8 cellular contexts compared by ENCODE assay signal in the genomic region with DNA sequence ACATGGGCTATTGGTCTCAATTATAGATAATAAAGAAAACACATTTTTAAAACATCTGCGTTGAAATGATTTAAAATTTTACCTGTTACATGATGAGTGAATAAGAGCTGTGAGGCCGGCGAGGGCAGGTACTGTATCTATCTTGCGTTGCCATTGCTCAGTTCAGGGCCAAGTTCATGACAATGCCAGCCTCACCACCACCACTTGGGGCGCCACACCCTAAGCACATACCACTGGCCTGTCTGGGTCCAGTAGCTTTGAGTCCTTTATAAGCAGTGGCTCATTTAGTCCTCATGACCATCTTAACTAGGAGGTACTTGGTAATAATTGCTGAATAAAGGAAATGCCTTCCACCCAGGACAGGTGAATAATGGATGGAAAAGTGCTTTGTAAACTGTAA. TPM values are rescaled to one million over a fixed set of nuclear protein-coding genes. Genes with fewer than 3 reads are reported as not detected.
DNase-seq lines count a peak whose midpoint lies in the region; ATAC-seq and TF ChIP-seq lines count a peak whose summit lies in the region.

No MANE protein-coding gene starts in this region.

- H3K36me3 Mint-ChIP-seq in Caco-2 (ENCODE audit: insufficient read depth, unreplicated experiment) = peaks cover 4% of the 10 kb centered on the region

- no peaks in the 10 kb centered on the region for H4K20me1 ChIP-seq in HCT116 (ENCODE audit: insufficient read depth)

- POLR2A ChIA-PET in Caco-2 (lab: Charles Lee) (interaction anchor here (0.9 kb wide), 1 partner anchor 17 kb away, joined by 3 read pairs; a partner anchor contains a TSS), HCT116 (lab: Charles Lee) (interaction anchor here (0.7 to 2.7 kb wide), 3 partner anchors 9 to 434 kb away, joined by 3 to 9 read pairs (median 3); a partner anchor contains a TSS)

- no peak overlapping the region; the same call in 1 of the 2 replicates for H3K27ac ChIP-seq in HCT116 (ENCODE audit: low read depth, low read length)

- peaks cover 10% of the 10 kb centered on the region for H3K9me3 Mint-ChIP-seq in Caco-2 (ENCODE audit: unreplicated experiment)

- peak overlapping the region; percentile 77; the same call in 1 of the 2 replicates for H3K4me2 ChIP-seq in HCT116 (ENCODE audit: low read length)

- peaks cover 7% of the 10 kb centered on the region for H3K4me1 Mint-ChIP-seq in Caco-2 (ENCODE audit: low read depth, unreplicated experiment)

- no peaks in the 10 kb centered on the region for H3K27me3 ChIP-seq in Caco-2 (replicated peaks; ENCODE audit: control insufficient read depth, insufficient read depth, low read length)
- no peaks in the 10 kb centered on the region for H3K27me3 ChIP-seq in HCT116 (ENCODE audit: insufficient read depth, low read length)

- H3K9me3 ChIP-seq in Caco-2 = no peaks in the 10 kb centered on the region
- H3K9me3 ChIP-seq in HCT116 (ENCODE audit: control insufficient read depth in 1 of 2, insufficient read depth in 1 of 2, low read depth in 1 of 2, low read length in 2 of 2) = peaks cover 0 to 4% of the 10 kb centered on the region in 2 experiments; a peak in 1 of 4 replicates

- H3K27ac Mint-ChIP-seq in Caco-2 (ENCODE audit: unreplicated experiment) = no peak overlapping the region

- no peak overlapping the region for H2AFZ ChIP-seq in HCT116 (ENCODE audit: low read depth, low read length, poor library complexity, severe bottlenecking)

- DNase-seq in Caco-2 = peak; percentile 47 to 53
- DNase-seq in HCT116 (ENCODE audit: low read depth, low spot score) = peak; percentile 65
- DNase-seq in SK-N-DZ (ENCODE audit: low spot score) = peak; percentile 47
- no peak for DNase-seq in epithelial cell of proximal tubule (ENCODE audit: low read depth)
- DNase-seq in retinal pigment epithelial cell (ENCODE audit: low read depth) = no peak

- H3K4me1 ChIP-seq in Caco-2 (no peaks in the 10 kb centered on the region), HCT116 (ENCODE audit: control insufficient read depth in 1 of 2, insufficient read depth in 2 of 2, low read length in 2 of 2) (peaks cover 38 to 60% of the 10 kb centered on the region in 2 experiments)

- no peaks in the 10 kb centered on the region for H3K79me2 ChIP-seq in HCT116 (ENCODE audit: insufficient read depth, low read length)

- TF ChIP-seq RAD21 in HCT116 (IDR thresholded peaks at IDR 0.05; ENCODE audit: low read depth) = peak; percentile 76

- RAD21 ChIA-PET in HCT116 (lab: Charles Lee; ENCODE audit: low non-redundant PET in 1 of 2, low total read pairs in 2 of 2, uncharacterized antibody in 2 of 2, unreplicated experiment in 2 of 2) = no interaction called here

- no peak for TF ChIP-seq POLR2A in HCT116 (IDR thresholded peaks at IDR 0.05; ENCODE audit: borderline replicate concordance, extremely low read depth, insufficient read depth, insufficient read length)

- H3K9ac ChIP-seq in HCT116 (ENCODE audit: low read length) = no peak overlapping the region

- no peaks in the 10 kb centered on the region for H3K27me3 Mint-ChIP-seq in Caco-2 (ENCODE audit: insufficient read depth, unreplicated experiment)

- TF ChIP-seq CTCF in Caco-2 (IDR thresholded peaks at IDR 0.05; ENCODE audit: insufficient read depth in 1 of 2, low read depth in 1 of 2, low read length in 1 of 2, severe bottlenecking in 1 of 2, unreplicated experiment in 1 of 2) (peak; percentile 39 to 40), HCT116 (IDR thresholded peaks at IDR 0.05 in 2 of 3, conservative IDR thresholded peaks at IDR 0.05 in 1 of 3; ENCODE audit: borderline replicate concordance in 1 of 3, insufficient read depth in 1 of 3, low read depth in 2 of 3, low read length in 2 of 3) (peak; percentile 55 to 96 (median 93); a peak in 5 of 6 replicates), epithelial cell of proximal tubule (conservative IDR thresholded peaks at IDR 0.05; ENCODE audit: low read depth, low read length) (peak; percentile 84), retinal pigment epithelial cell (conservative IDR thresholded peaks at IDR 0.05; ENCODE audit: low read depth, low read length) (peak; percentile 73)

- no peak overlapping the region for H3K4me3 ChIP-seq in Caco-2 (ENCODE audit: low read depth, low read length)
- H3K4me3 ChIP-seq in HCT116 (replicated peaks in 1 of 2; ENCODE audit: low read depth in 1 of 2, low read length in 2 of 2) = no peak overlapping the region
- no peak overlapping the region for H3K4me3 ChIP-seq in epithelial cell of proximal tubule (ENCODE audit: low read depth, low read length)
- no peak overlapping the region for H3K4me3 ChIP-seq in retinal pigment epithelial cell (ENCODE audit: low read length)

- intact Hi-C loops in Caco-2 (cut with micrococcal nuclease; ENCODE audit: unreplicated experiment) = loop anchor here (1.0 to 2.0 kb wide), 2 partner anchors 290 to 493 kb away; no protein-coding TSS in a partner anchor
- intact Hi-C loops in HCT116 (cut with micrococcal nuclease) = loop anchor here (1.0 to 2.0 kb wide), 2 partner anchors 290 to 435 kb away; no protein-coding TSS in a partner anchor

- no peaks in the 10 kb centered on the region for H3K36me3 ChIP-seq in Caco-2 (ENCODE audit: control insufficient read depth, insufficient read depth, low read length)
- H3K36me3 ChIP-seq in HCT116 (ENCODE audit: control insufficient read depth in 1 of 2, insufficient read depth in 2 of 2, low read length in 2 of 2) = no peaks in the 10 kb centered on the region

- peak; percentile 53 for ATAC-seq in HCT116
- no peak for ATAC-seq in GM21367 (IDR thresholded peaks at IDR 0.05; ENCODE audit: unreplicated experiment)
- no peak for ATAC-seq in GM19455 (IDR thresholded peaks at IDR 0.05; ENCODE audit: unreplicated experiment)
- ATAC-seq in HG03442 (IDR thresholded peaks at IDR 0.05; ENCODE audit: unreplicated experiment) = no peak

- CTCF ChIA-PET in Caco-2 (lab: Charles Lee) (interaction anchor here (0.6 kb wide), 1 partner anchor 109 kb away, joined by 4 read pairs; no protein-coding TSS in a partner anchor), HCT116 (lab: Charles Lee) (interaction anchor here (0.6 to 3.2 kb wide), 17 partner anchors 10 to 434 kb away, joined by 3 to 19 read pairs (median 4); a partner anchor contains a TSS)

- no peak overlapping the region for H3K4me3 Mint-ChIP-seq in Caco-2 (ENCODE audit: unreplicated experiment)

- H3K9me2 ChIP-seq in HCT116 (ENCODE audit: insufficient read depth) = no peaks in the 10 kb centered on the region

- BruUV-seq in Caco-2 (replicated peaks; lab: Mats Ljungman, UMichigan) = no TSS peak
- no TSS peak for BruUV-seq in HCT116 (replicated peaks; lab: Mats Ljungman, UMichigan)

TF ChIP-seq in HCT116, 20 proteins besides CTCF, POLR2A, EP300 and RAD21:
- TF ChIP-seq CBX3 (IDR thresholded peaks at IDR 0.05; ENCODE audit: low read depth) (peak; percentile 71; the same call in 1 of the 2 replicates), JUND (IDR thresholded peaks at IDR 0.05) (no peak)
TF ChIP-seq in HCT116: peak in this region for 1.

RNA-seq across cellular contexts. Expression of a gene that starts 14.5 kb away (rescaled TPM):
- total RNA-seq in Caco-2 (2022) = 0.28 and 0.77 TPM in 2 replicates
- 1.5 TPM for total RNA-seq in HCT116 (2021; ENCODE audit: unreplicated experiment)
- polyA plus RNA-seq in HCT116 (2012) = 2.3 and 3.3 TPM in 2 replicates
- polyA plus RNA-seq in SK-N-DZ (2014; cell fraction: cytosol; rRNA removed) = 0.34 TPM in 1 of 2 replicates, not detected in the other
- not detected in 2 replicates for polyA plus RNA-seq in SK-N-DZ (2014; cell fraction: nucleus; rRNA removed)
- not detected in 2 replicates for total RNA-seq in epithelial cell of proximal tubule

RNA-seq across cellular contexts. Expression of a gene that starts 16.6 kb away (rescaled TPM):
- total RNA-seq in Caco-2 (2022) (10.0 and 13.9 TPM in 2 replicates), HCT116 (2021; ENCODE audit: unreplicated experiment) (0.84 TPM), epithelial cell of proximal tubule (5.4 and 6.5 TPM in 2 replicates)
- 0.52 and 0.79 TPM in 2 replicates for polyA plus RNA-seq in HCT116 (2012)
- polyA plus RNA-seq in SK-N-DZ (2014; cell fraction: cytosol; rRNA removed) = 0.03 and 0.14 TPM in 2 replicates
- polyA plus RNA-seq in SK-N-DZ (2014; cell fraction: nucleus; rRNA removed) = not detected in 2 replicates

Comparison
In these comparisons a context has a peak if more than half of its experiments do, and no peak if none do; other contexts are left out.
1. DNase-seq: peak in Caco-2 (2 of 2), HCT116 (single experiment) and SK-N-DZ (single experiment); none in epithelial cell of proximal tubule (single experiment) and retinal pigment epithelial cell (single experiment).
2. CTCF ChIP-seq: peak in every context shown above with its lines; median percentile 93 in HCT116; 84 in epithelial cell of proximal tubule; 73 in retinal pigment epithelial cell; 40 in Caco-2.